ENCODE assay signal across 7 cellular contexts in the genomic region with DNA sequence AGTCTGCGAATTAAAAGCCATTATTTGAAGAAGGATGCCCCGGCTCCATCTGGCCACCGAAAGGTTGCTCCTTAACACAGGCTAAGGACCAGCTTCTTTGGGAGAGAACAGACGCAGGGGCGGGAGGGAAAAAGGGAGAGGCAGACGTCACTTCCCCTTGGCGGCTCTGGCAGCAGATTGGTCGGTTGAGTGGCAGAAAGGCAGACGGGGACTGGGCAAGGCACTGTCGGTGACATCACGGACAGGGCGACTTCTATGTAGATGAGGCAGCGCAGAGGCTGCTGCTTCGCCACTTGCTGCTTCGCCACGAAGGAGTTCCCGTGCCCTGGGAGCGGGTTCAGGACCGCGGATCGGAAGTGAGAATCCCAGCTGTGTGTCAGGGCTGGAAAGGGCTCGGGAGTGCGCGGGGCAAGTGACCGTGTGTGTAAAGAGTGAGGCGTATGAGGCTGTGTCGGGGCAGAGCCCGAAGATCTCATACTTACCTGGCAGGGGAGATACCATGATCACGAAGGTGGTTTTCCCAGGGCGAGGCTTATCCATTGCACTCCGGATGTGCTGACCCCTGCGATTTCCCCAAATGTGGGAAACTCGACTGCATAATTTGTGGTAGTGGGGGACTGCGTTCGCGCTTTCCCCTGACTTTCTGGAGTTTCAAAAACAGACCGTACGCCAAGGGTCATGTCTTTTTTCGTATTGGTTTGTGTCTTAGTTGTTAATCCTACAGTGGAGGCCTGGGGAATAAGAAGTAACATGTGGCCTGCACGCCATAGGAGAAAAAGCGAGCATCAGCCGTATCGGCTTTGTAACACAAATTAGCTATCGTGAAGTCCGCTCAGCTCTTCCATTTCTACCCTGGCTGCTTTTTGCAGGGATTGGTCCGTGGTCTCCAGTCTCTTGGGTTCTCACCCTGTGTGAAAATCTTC. TPM values are rescaled to one million over a fixed set of nuclear protein-coding genes. Genes with fewer than 3 reads are reported as not detected.
A peak's percentile ranks its signal among the peaks of the same experiment; 100 is the strongest.
DNase-seq lines count a peak whose midpoint lies in the region; ATAC-seq and TF ChIP-seq lines count a peak whose summit lies in the region.
"Not testable (repeated sequence)": the region's sequence is repeated elsewhere in the genome, so short reads cannot be mapped to it uniquely, and the experiment has no call there.

Gene RNU1-4 (plus strand): TSS at position 475 of the 923 bp plus-strand sequence.

- H3K4me3 Mint-ChIP-seq in activated naive CD8-positive, alpha-beta T cell treated with anti-CD3 and anti-CD28 coated beads for 36 hours; natural killer cell treated with Interleukin-12 subunit alpha and Interleukin-12 subunit beta and Interleukin-15 and Interleukin-18, amount 100 ng/mL, for 72 hours: not testable (repeated sequence)

- not testable (repeated sequence) for H3F3A ChIP-seq in PC-3 (ENCODE audit: low read length, unreplicated experiment)

- not testable (repeated sequence) for H3K9me3 Mint-ChIP-seq in activated naive CD8-positive, alpha-beta T cell treated with anti-CD3 and anti-CD28 coated beads for 36 hours; natural killer cell treated with Interleukin-12 subunit alpha and Interleukin-12 subunit beta and Interleukin-15 and Interleukin-18, amount 100 ng/mL, for 72 hours

- TF ChIP-seq CTCF in PC-3 (conservative IDR thresholded peaks at IDR 0.05; ENCODE audit: low read depth, low read length): not testable (repeated sequence)

- not testable (repeated sequence) for H3K36me3 Mint-ChIP-seq in activated naive CD8-positive, alpha-beta T cell treated with anti-CD3 and anti-CD28 coated beads for 36 hours; natural killer cell treated with Interleukin-12 subunit alpha and Interleukin-12 subunit beta and Interleukin-15 and Interleukin-18, amount 100 ng/mL, for 72 hours

- H3K27ac Mint-ChIP-seq in activated naive CD8-positive, alpha-beta T cell treated with anti-CD3 and anti-CD28 coated beads for 36 hours; natural killer cell treated with Interleukin-12 subunit alpha and Interleukin-12 subunit beta and Interleukin-15 and Interleukin-18, amount 100 ng/mL, for 72 hours: not testable (repeated sequence)

- not testable (repeated sequence) for H3K79me2 ChIP-seq in PC-3 (ENCODE audit: low read length)

- TSS peak; percentile 96 for BruUV-seq in PC-3 (replicated peaks; lab: Mats Ljungman, UMichigan)

- CTCF ChIA-PET in PC-3 (lab: Charles Lee): not testable (repeated sequence)

- H3K4me3 ChIP-seq in PC-3 (ENCODE audit: low read length): not testable (repeated sequence)

- not testable (repeated sequence) for H2AFZ ChIP-seq in PC-3 (ENCODE audit: low read length)

- H4K20me1 ChIP-seq in PC-3 (ENCODE audit: low read length): not testable (repeated sequence)

- not testable (repeated sequence) for H3K27me3 Mint-ChIP-seq in activated naive CD8-positive, alpha-beta T cell treated with anti-CD3 and anti-CD28 coated beads for 36 hours; natural killer cell treated with Interleukin-12 subunit alpha and Interleukin-12 subunit beta and Interleukin-15 and Interleukin-18, amount 100 ng/mL, for 72 hours

- not testable (repeated sequence) for H3K4me2 ChIP-seq in PC-3 (ENCODE audit: low read length)

- H3K4me1 Mint-ChIP-seq in activated naive CD8-positive, alpha-beta T cell treated with anti-CD3 and anti-CD28 coated beads for 36 hours; natural killer cell treated with Interleukin-12 subunit alpha and Interleukin-12 subunit beta and Interleukin-15 and Interleukin-18, amount 100 ng/mL, for 72 hours (ENCODE audit: low read depth in 2 of 2): not testable (repeated sequence)

- H3K9me2 ChIP-seq in PC-3 (replicated peaks; ENCODE audit: low read length): not testable (repeated sequence)

- not testable (repeated sequence) for H3K4me1 ChIP-seq in PC-3 (ENCODE audit: insufficient read depth, low read length)

- H3K9ac ChIP-seq in PC-3 (ENCODE audit: low read length): not testable (repeated sequence)

- not testable (repeated sequence) for H3K36me3 ChIP-seq in PC-3 (ENCODE audit: low read depth, low read length)

- not testable (repeated sequence) for DNase-seq in PC-3; activated naive CD8-positive, alpha-beta T cell treated with anti-CD3 and anti-CD28 coated beads for 36 hours; Right ventricle myocardium superior; natural killer cell treated with Interleukin-12 subunit alpha and Interleukin-12 subunit beta and Interleukin-15 and Interleukin-18, amount 100 ng/mL, for 72 hours (ENCODE audit: low spot score)

- H3K27me3 ChIP-seq in PC-3 (ENCODE audit: low read length): not testable (repeated sequence)

- ATAC-seq in GM19023 (IDR thresholded peaks at IDR 0.05; ENCODE audit: unreplicated experiment) (peak; percentile 91), GM21723 (IDR thresholded peaks at IDR 0.05; ENCODE audit: unreplicated experiment) (peak; percentile 97), HG03060 (IDR thresholded peaks at IDR 0.05; ENCODE audit: low read depth, unreplicated experiment) (peak; percentile 95), PC-3 (peak; percentile 100), Right ventricle myocardium superior (ENCODE audit: poor library complexity) (peak; percentile 99)
- ATAC-seq in natural killer cell treated with Interleukin-12 subunit alpha and Interleukin-12 subunit beta and Interleukin-15 and Interleukin-18, amount 100 ng/mL, for 72 hours: peak; percentile 98 to 100

- not testable (repeated sequence) for H3K9me3 ChIP-seq in PC-3 (ENCODE audit: low read length)

- intact Hi-C loops in PC-3 (cut with micrococcal nuclease); Right ventricle myocardium superior (cut with DNase I): not testable (repeated sequence)

- POLR2A ChIA-PET in PC-3 (lab: Charles Lee; ENCODE audit: unreplicated experiment): not testable (repeated sequence)

- H3K27ac ChIP-seq in PC-3 (ENCODE audit: low read length): not testable (repeated sequence)

RNA-seq across cellular contexts. Expression of gene RNU1-4, which starts in this region (rescaled TPM):
- total RNA-seq in PC-3 (2014; rRNA removed): under 0.01 TPM in 2 replicates
- total RNA-seq in activated naive CD8-positive, alpha-beta T cell treated with anti-CD3 and anti-CD28 coated beads for 36 hours: 100 to 1,000 TPM; 874 to 961 TPM
- 9,391 TPM for total RNA-seq in Right ventricle myocardium superior
- 1,000 to 10,000 TPM; 1,591 to 3,879 TPM for total RNA-seq in natural killer cell treated with Interleukin-12 subunit alpha and Interleukin-12 subunit beta and Interleukin-15 and Interleukin-18, amount 100 ng/mL, for 72 hours

Comparison
In these comparisons a context has a peak if more than half of its experiments do, and no peak if none do; other contexts are left out.
1. RNA of gene RNU1-4 (total RNA-seq): 9,391 TPM in Right ventricle myocardium superior (single experiment), 1,591 to 3,879 TPM in natural killer cell treated with Interleukin-12 subunit alpha and Interleukin-12 subunit beta and Interleukin-15 and Interleukin-18, amount 100 ng/mL, for 72 hours and 874 to 961 TPM in activated naive CD8-positive, alpha-beta T cell treated with anti-CD3 and anti-CD28 coated beads for 36 hours; under 0.01 TPM in PC-3; every median in the first group is over 100 times any median in the second.
2. Peak in ATAC-seq in PC-3; RNA of the gene not detected or under 1 TPM.
3. Peak in every context shown above with its lines, with median percentiles within 50 percentile points of each other: ATAC-seq.